ENCODE assay signal across 9 cellular contexts in genomic region chr17:63950940-63951907, GRCh38. TPM values are rescaled to one million over a fixed set of nuclear protein-coding genes. Genes with fewer than 3 reads are reported as not detected.
DNase-seq lines count a peak whose midpoint lies in the region; ATAC-seq and TF ChIP-seq lines count a peak whose summit lies in the region.
"Had no signal": no experiment of that assay in that cellular context is flagged by ENCODE, and none has a peak within 500 bp of the region (broad histone marks: within the 10 kb centered on the region; RNA-seq: fewer than 3 reads in every experiment).

No MANE protein-coding gene starts in this region.

- no peak for ATAC-seq in HG03378 (IDR thresholded peaks at IDR 0.05; ENCODE audit: unreplicated experiment)

- H3K4me3 ChIP-seq in A673 (ENCODE audit: low read depth, low read length, poor library complexity, severe bottlenecking), result no peak overlapping the region

- peaks cover 15% of the 10 kb centered on the region for H3K27me3 Mint-ChIP-seq in osteocyte (ENCODE audit: unreplicated experiment)

- no peaks in the 10 kb centered on the region for H3K9me3 Mint-ChIP-seq in osteocyte (ENCODE audit: unreplicated experiment)

- BruUV-seq in A673 (replicated peaks; lab: Mats Ljungman, UMichigan), result no TSS peak

- H3K4me1 ChIP-seq in A673 (ENCODE audit: insufficient read depth, low read length, poor library complexity, severe bottlenecking), result no peaks in the 10 kb centered on the region

- H3K4me3 Mint-ChIP-seq in osteocyte (ENCODE audit: unreplicated experiment), result no peak overlapping the region

- H3K27ac ChIP-seq in A673 (ENCODE audit: low read depth, low read length, poor library complexity, severe bottlenecking), result no peak overlapping the region
- no peak overlapping the region for H3K27ac ChIP-seq in VCaP

- no peaks in the 10 kb centered on the region for H3K36me3 ChIP-seq in A673 (ENCODE audit: insufficient read depth, low read length, poor library complexity, severe bottlenecking)

- peak; percentile 35; the same call in 1 of the 2 replicates for TF ChIP-seq CTCF in A673 (conservative IDR thresholded peaks at IDR 0.05; ENCODE audit: low read depth, low read length)
- peak; percentile 74 for TF ChIP-seq CTCF in GM12873 (IDR thresholded peaks at IDR 0.05; ENCODE audit: insufficient read depth, low read depth, low read length, missing control alignments)
- TF ChIP-seq CTCF in VCaP (conservative IDR thresholded peaks at IDR 0.05), result peak; percentile 87
- TF ChIP-seq CTCF in osteocyte (IDR thresholded peaks at IDR 0.05), result no peak

- no peaks in the 10 kb centered on the region for H3K36me3 Mint-ChIP-seq in osteocyte (ENCODE audit: unreplicated experiment)

- H3K27me3 ChIP-seq in A673 (replicated peaks; ENCODE audit: insufficient read depth, low read depth, low read length, poor library complexity), result no peaks in the 10 kb centered on the region

- no peak for DNase-seq in A673 (ENCODE audit: low spot score)
- DNase-seq in iPS-NIHi7 (ENCODE audit: extremely low spot score), result peak; percentile 76
- DNase-seq in medulla oblongata (ENCODE audit: extremely low spot score), result no peak
- DNase-seq in osteocyte (ENCODE audit: extremely low spot score, unreplicated experiment), result no peak
- no peak for DNase-seq in NCI-H446 (lab: John Stamatoyannopoulos, UW)

- no peaks in the 10 kb centered on the region for H3K4me1 Mint-ChIP-seq in osteocyte (ENCODE audit: unreplicated experiment)

- no peak overlapping the region for H3K27ac Mint-ChIP-seq in osteocyte (ENCODE audit: unreplicated experiment)

- CTCF ChIA-PET in A673 (lab: Charles Lee), result interaction anchor here (0.5 to 1.0 kb wide), 2 partner anchors 32 to 62 kb away, joined by 3 read pairs; no protein-coding TSS in a partner anchor

- no peaks in the 10 kb centered on the region for H3K9me3 ChIP-seq in A673 (ENCODE audit: low read depth, low read length, poor library complexity, severe bottlenecking)

- intact Hi-C loops in A673 (cut with micrococcal nuclease; ENCODE audit: unreplicated experiment), result no loop called here

- POLR2A ChIA-PET in A673 (lab: Charles Lee; ENCODE audit: low non-redundant PET), result no interaction called here

RNA-seq across cellular contexts. Expression of gene CD79B, which starts 19.1 kb away (rescaled TPM):
- total RNA-seq in A673 (2021) (0.39 and 0.72 TPM in 2 replicates), osteocyte (not detected in 2 replicates)
- total RNA-seq: lung microvascular endothelial cell had no signal

RNA-seq across cellular contexts. Expression of gene SCN4A, which starts 21.5 kb away (rescaled TPM):
- total RNA-seq in A673 (2021), result 0.56 and 0.79 TPM in 2 replicates
- not detected in 2 replicates for total RNA-seq in osteocyte
- total RNA-seq: lung microvascular endothelial cell had no signal

RNA-seq across cellular contexts. Expression of gene GH1, which starts 32.6 kb away (rescaled TPM):
- not detected in 2 replicates for total RNA-seq in A673 (2021)
- total RNA-seq in osteocyte, result not detected in 2 replicates
- total RNA-seq: lung microvascular endothelial cell had no signal

RNA-seq across cellular contexts. Expression of gene CSHL1, which starts 40.2 kb away (rescaled TPM):
- total RNA-seq in A673 (2021) (not detected in 2 replicates), osteocyte (not detected in 2 replicates)
- total RNA-seq: lung microvascular endothelial cell had no signal

RNA-seq across cellular contexts. Expression of gene PRR29, which starts 46.9 kb away (rescaled TPM):
- 0.37 TPM in 1 of 2 replicates, not detected in the other for total RNA-seq in A673 (2021)
- total RNA-seq in osteocyte, result not detected in 2 replicates
